ENCODE assay signal across 10 cellular contexts in the genomic region with DNA sequence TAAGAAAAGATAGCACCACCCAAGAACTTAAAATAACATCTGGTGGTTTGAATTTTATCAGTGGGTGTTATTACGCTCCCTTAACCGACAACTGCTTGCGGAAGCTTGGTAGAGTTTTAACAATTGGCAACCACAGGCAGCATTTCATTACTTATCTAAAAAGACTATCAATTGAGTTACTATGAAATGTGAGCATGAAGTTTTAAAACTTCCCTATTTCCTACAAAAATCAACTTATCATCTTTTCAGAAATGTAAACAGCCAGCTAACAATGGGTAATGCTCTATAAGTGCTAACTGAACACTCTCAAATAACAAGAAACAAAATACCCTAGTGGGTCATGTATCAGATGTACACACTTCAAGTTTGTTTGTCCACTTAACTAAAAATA.
A peak's percentile ranks its signal among the peaks of the same experiment; 100 is the strongest.
DNase-seq lines count a peak whose midpoint lies in the region; ATAC-seq and TF ChIP-seq lines count a peak whose summit lies in the region.
"Had no signal": no experiment of that assay in that cellular context is flagged by ENCODE, and none has a peak within 500 bp of the region (broad histone marks: within the 10 kb centered on the region; RNA-seq: fewer than 3 reads in every experiment).

No MANE protein-coding gene starts in this region.

- no peaks in the 10 kb centered on the region for H3K36me3 ChIP-seq in psoas muscle (ENCODE audit: insufficient read depth in 1 of 2, low read depth in 1 of 2)

- POLR2A ChIA-PET in activated CD4-positive, alpha-beta T cell treated with anti-CD3 and anti-CD28 coated beads, Interleukin-2, amount 10 ng/mL, durations not matched to agents 7 days and 5 days (lab: Charles Lee): interaction anchor here (1.1 kb wide), 1 partner anchor 68 kb away, joined by 4 read pairs; a partner anchor contains a TSS

- H3K27ac Mint-ChIP-seq in activated CD4-positive, alpha-beta T cell treated with anti-CD3 and anti-CD28 coated beads, Interleukin-2, amount 10 ng/mL, durations not matched to agents 7 days and 5 days: peak overlapping the region; percentile 91

- H3K27me3 ChIP-seq in psoas muscle (ENCODE audit: insufficient read depth in 3 of 3, low read length in 2 of 3): no peaks in the 10 kb centered on the region
- H3K27me3 ChIP-seq: body of pancreas had no signal

- TF ChIP-seq CTCF in psoas muscle (IDR thresholded peaks at IDR 0.05): no peak

- peak overlapping the region; percentile 1 for H3K4me3 ChIP-seq in psoas muscle
- H3K4me3 ChIP-seq: body of pancreas had no signal

- peak overlapping the region; percentile 33 for H3K27ac ChIP-seq in psoas muscle
- H3K27ac ChIP-seq: body of pancreas had no signal

- H3K4me1 ChIP-seq in psoas muscle: peaks cover 22% of the 10 kb centered on the region
- H3K4me1 ChIP-seq: body of pancreas had no signal

- peaks cover 9% of the 10 kb centered on the region for H3K9me3 Mint-ChIP-seq in activated CD4-positive, alpha-beta T cell treated with anti-CD3 and anti-CD28 coated beads, Interleukin-2, amount 10 ng/mL, durations not matched to agents 7 days and 5 days

- 44 to 76% (median 48%) methylated on average over 3 of the region's 3 CpGs for WGBS in psoas muscle, 3 donors

- intact Hi-C loops in psoas muscle (cut with DNase I): no loop called here

- H3K27me3 Mint-ChIP-seq in activated CD4-positive, alpha-beta T cell treated with anti-CD3 and anti-CD28 coated beads, Interleukin-2, amount 10 ng/mL, durations not matched to agents 7 days and 5 days: no peaks in the 10 kb centered on the region

- peak; percentile 28 for ATAC-seq in HG02642 (IDR thresholded peaks at IDR 0.05; ENCODE audit: poor library complexity, unreplicated experiment)
- peak in 1 of 4 donors; percentile 53 for ATAC-seq in psoas muscle
- no peak for ATAC-seq in GM18517 (IDR thresholded peaks at IDR 0.05; ENCODE audit: unreplicated experiment)
- ATAC-seq: body of pancreas had no signal

- peak; percentile 55 for DNase-seq in activated CD4-positive, alpha-beta T cell treated with anti-CD3 and anti-CD28 coated beads, Interleukin-2, amount 10 ng/mL, durations not matched to agents 7 days and 5 days
- no peak for DNase-seq in activated CD4-positive, alpha-beta T cell treated with anti-CD3 and anti-CD28 coated beads, Interleukin-2, amount 50 U/mL, for 1 hour
- peak; percentile 75 for DNase-seq in OCI-M2 (lab: John Stamatoyannopoulos, UW; ENCODE audit: unreplicated experiment)
- DNase-seq in psoas muscle: no peak
- no peak for DNase-seq in SW480 (ENCODE audit: low spot score)
- no peak for DNase-seq in kidney glomerular epithelial cell (lab: John Stamatoyannopoulos, UW)
- DNase-seq: body of pancreas, Caco-2 had no signal

- peaks cover 62% of the 10 kb centered on the region for H3K4me1 Mint-ChIP-seq in activated CD4-positive, alpha-beta T cell treated with anti-CD3 and anti-CD28 coated beads, Interleukin-2, amount 10 ng/mL, durations not matched to agents 7 days and 5 days

- H3K36me3 Mint-ChIP-seq in activated CD4-positive, alpha-beta T cell treated with anti-CD3 and anti-CD28 coated beads, Interleukin-2, amount 10 ng/mL, durations not matched to agents 7 days and 5 days (ENCODE audit: low read depth): peaks cover 40% of the 10 kb centered on the region

- no peaks in the 10 kb centered on the region for H3K9me3 ChIP-seq in psoas muscle
- H3K9me3 ChIP-seq: body of pancreas, Caco-2 had no signal

- CTCF ChIA-PET in activated CD4-positive, alpha-beta T cell treated with anti-CD3 and anti-CD28 coated beads, Interleukin-2, amount 10 ng/mL, durations not matched to agents 7 days and 5 days (lab: Charles Lee): interaction anchor here (1.2 to 2.2 kb wide), 8 partner anchors 10 to 91 kb away, joined by 3 to 10 read pairs (median 4); no protein-coding TSS in a partner anchor

- H3K4me3 Mint-ChIP-seq in activated CD4-positive, alpha-beta T cell treated with anti-CD3 and anti-CD28 coated beads, Interleukin-2, amount 10 ng/mL, durations not matched to agents 7 days and 5 days: peak overlapping the region; percentile 68

Comparison
In these comparisons a context has a peak if more than half of its experiments do, and no peak if none do; other contexts are left out.
1. DNase-seq: peak in activated CD4-positive, alpha-beta T cell treated with anti-CD3 and anti-CD28 coated beads, Interleukin-2, amount 10 ng/mL, durations not matched to agents 7 days and 5 days (single experiment) and OCI-M2 (single experiment); none in activated CD4-positive, alpha-beta T cell treated with anti-CD3 and anti-CD28 coated beads, Interleukin-2, amount 50 U/mL, for 1 hour (single experiment), psoas muscle (0 of 2), SW480 (single experiment) and kidney glomerular epithelial cell (single experiment).